ENCODE assay signal across 7 cellular contexts in the genomic region with DNA sequence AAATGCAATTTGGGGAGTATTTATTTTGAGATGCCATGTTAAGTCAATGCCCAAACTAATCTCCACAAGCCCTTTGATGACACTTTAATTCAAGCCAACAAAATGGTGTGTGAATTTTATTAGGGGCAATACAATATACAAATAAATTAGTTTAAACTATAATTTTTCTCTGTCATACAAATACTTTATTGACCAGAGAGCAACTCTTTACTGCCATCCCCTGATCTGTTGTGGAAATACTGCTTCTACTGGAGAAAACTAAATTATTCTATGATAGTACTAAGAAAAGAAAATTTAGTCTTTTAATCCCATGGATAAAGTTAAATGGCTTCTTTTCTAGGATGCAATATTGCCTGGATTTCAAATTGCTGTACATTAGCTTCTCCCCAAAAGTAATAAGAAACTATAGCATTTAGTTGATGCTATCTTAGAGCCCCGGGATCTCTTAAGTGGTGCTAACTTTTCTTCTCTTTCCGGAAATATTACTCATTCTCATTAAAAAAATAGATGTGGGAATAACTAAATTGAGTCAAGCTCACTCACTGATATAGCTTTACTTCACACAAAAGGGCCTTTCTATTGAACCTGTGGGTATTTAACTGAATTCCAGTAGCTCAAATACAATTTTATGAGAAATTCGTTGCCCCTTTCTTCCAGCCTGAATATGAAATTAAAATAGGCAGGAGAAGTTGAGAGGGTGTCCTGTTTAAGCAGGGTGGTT. TPM values are rescaled to one million over a fixed set of nuclear protein-coding genes. Genes with fewer than 3 reads are reported as not detected.
DNase-seq lines count a peak whose midpoint lies in the region; ATAC-seq and TF ChIP-seq lines count a peak whose summit lies in the region.

No MANE protein-coding gene starts in this region.

- H3K27ac ChIP-seq in brain microvascular endothelial cell: no peak overlapping the region

- POLR2A ChIA-PET in GM10248 (lab: Yijun Ruan, JAX): no interaction called here
- POLR2A ChIA-PET in activated CD4-positive, alpha-beta memory T cell treated with anti-CD3 and anti-CD28 coated beads for 36 hours (lab: Charles Lee): no interaction called here

- H3K4me3 Mint-ChIP-seq in activated CD4-positive, alpha-beta memory T cell treated with anti-CD3 and anti-CD28 coated beads for 36 hours: no peak overlapping the region

- H3K27me3 Mint-ChIP-seq in activated CD4-positive, alpha-beta memory T cell treated with anti-CD3 and anti-CD28 coated beads for 36 hours: peaks cover 5% of the 10 kb centered on the region

- no peak overlapping the region for H3K4me3 ChIP-seq in brain microvascular endothelial cell (ENCODE audit: low read depth, low read length)

- DNase-seq in GM10248 (ENCODE audit: extremely low spot score) (peak; percentile 10), NCI-H1694 (lab: John Stamatoyannopoulos, UW) (peak; percentile 5), brain microvascular endothelial cell (no peak), myocyte (ENCODE audit: low read depth) (peak; percentile 29)
- no peak for DNase-seq in activated CD4-positive, alpha-beta memory T cell treated with anti-CD3 and anti-CD28 coated beads for 36 hours

- TF ChIP-seq CTCF in GM10248 (IDR thresholded peaks at IDR 0.05; ENCODE audit: control extremely low read depth, extremely low read depth, low read depth, missing control alignments) (no peak), brain microvascular endothelial cell (IDR thresholded peaks at IDR 0.05; ENCODE audit: low read depth, low read length, missing control alignments) (peak; percentile 57)

- no peaks in the 10 kb centered on the region for H3K4me1 Mint-ChIP-seq in activated CD4-positive, alpha-beta memory T cell treated with anti-CD3 and anti-CD28 coated beads for 36 hours (ENCODE audit: low read depth)

- H3K36me3 Mint-ChIP-seq in activated CD4-positive, alpha-beta memory T cell treated with anti-CD3 and anti-CD28 coated beads for 36 hours: no peaks in the 10 kb centered on the region

- CTCF ChIA-PET in GM10248 (lab: Yijun Ruan, JAX): interaction anchor here (1.0 to 2.7 kb wide), 19 partner anchors 8 to 346 kb away, joined by 3 to 90 read pairs (median 7); partner anchors contain the start of gene SMPDL3A
- CTCF ChIA-PET in activated CD4-positive, alpha-beta memory T cell treated with anti-CD3 and anti-CD28 coated beads for 36 hours (lab: Charles Lee): interaction anchor here (0.8 to 2.7 kb wide), 14 partner anchors 7 to 346 kb away, joined by 3 to 59 read pairs (median 4); partner anchors contain the start of gene PKIB

- H3K27me3 ChIP-seq in brain microvascular endothelial cell (replicated peaks): no peaks in the 10 kb centered on the region

- ATAC-seq in HG03139 (IDR thresholded peaks at IDR 0.05; ENCODE audit: unreplicated experiment): no peak
- ATAC-seq in GM18511 (IDR thresholded peaks at IDR 0.05; ENCODE audit: unreplicated experiment): no peak

- intact Hi-C loops in activated CD4-positive, alpha-beta memory T cell treated with anti-CD3 and anti-CD28 coated beads for 36 hours (cut with micrococcal nuclease): loop anchor here (10.0 kb wide), 1 partner anchor 363 kb away; the partner anchor contains the start of gene SERINC1

- in situ Hi-C loops in brain microvascular endothelial cell (cut with HindIII; ENCODE audit: low pct_ligation_motif_present, low sequenced_read_pairs): loop anchor here (25.0 kb wide), 2 partner anchors 101 to 351 kb away; no protein-coding TSS in a partner anchor

- H3K9me3 Mint-ChIP-seq in activated CD4-positive, alpha-beta memory T cell treated with anti-CD3 and anti-CD28 coated beads for 36 hours: no peaks in the 10 kb centered on the region

- no peaks in the 10 kb centered on the region for H3K36me3 ChIP-seq in brain microvascular endothelial cell (replicated peaks)

- H3K27ac Mint-ChIP-seq in activated CD4-positive, alpha-beta memory T cell treated with anti-CD3 and anti-CD28 coated beads for 36 hours: no peak overlapping the region

RNA-seq across cellular contexts. Expression of gene SMPDL3A, which starts 49.2 kb away (rescaled TPM):
- 8.2 and 13.6 TPM in 2 replicates for total RNA-seq in myocyte
- 4.7 TPM for polyA plus RNA-seq in myocyte (2012)
- total RNA-seq in activated CD4-positive, alpha-beta memory T cell treated with anti-CD3 and anti-CD28 coated beads for 36 hours: under 1 TPM; 0.17 to 0.21 TPM

RNA-seq across cellular contexts. Expression of gene FABP7, which starts 58.7 kb away (rescaled TPM):
- not detected in 2 replicates for total RNA-seq in myocyte
- polyA plus RNA-seq in myocyte (2012): not detected
- total RNA-seq in activated CD4-positive, alpha-beta memory T cell treated with anti-CD3 and anti-CD28 coated beads for 36 hours: not detected

Comparison
In these comparisons a context has a peak if more than half of its experiments do, and no peak if none do; other contexts are left out.
1. DNase-seq: peak in GM10248 (single experiment), NCI-H1694 (single experiment) and myocyte (single experiment); none in brain microvascular endothelial cell (single experiment) and activated CD4-positive, alpha-beta memory T cell treated with anti-CD3 and anti-CD28 coated beads for 36 hours (single experiment).